In the genomic region with DNA sequence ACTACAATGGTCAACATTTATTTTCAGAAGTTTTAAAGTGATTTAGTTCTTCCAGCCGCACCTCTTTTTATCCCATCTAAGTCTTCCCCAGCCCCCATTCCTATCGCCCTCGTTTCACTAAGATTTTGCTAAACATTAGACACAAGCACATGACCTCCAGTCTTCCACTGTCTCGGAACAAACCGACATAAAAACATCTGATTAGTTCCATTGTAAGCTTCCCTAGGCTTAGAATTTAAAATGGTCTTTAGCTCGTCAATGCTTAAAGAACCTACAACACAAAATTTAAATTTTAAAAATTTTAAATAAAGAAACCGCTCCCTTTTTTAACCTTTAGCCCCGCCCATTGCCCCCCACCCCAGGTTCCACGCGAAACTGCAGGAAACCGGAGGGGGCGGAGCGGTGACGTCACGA, we compare ENCODE assay signal across 8 cellular contexts. TPM values are rescaled to one million over a fixed set of nuclear protein-coding genes. Genes with fewer than 3 reads are reported as not detected.
A peak's percentile ranks its signal among the peaks of the same experiment; 100 is the strongest.
DNase-seq lines count a peak whose midpoint lies in the region; ATAC-seq, FAIRE-seq and TF ChIP-seq lines count a peak whose summit lies in the region.

No MANE protein-coding gene starts in this region.

- H2BK15ac ChIP-seq in mesenchymal stem cell (ENCODE audit: low read depth, poor library complexity, severe bottlenecking), result no peak overlapping the region

- no peak for FAIRE-seq in bronchial epithelial cell (lab: Jason Lieb, UNC)

- no peaks in the 10 kb centered on the region for H3K27me3 ChIP-seq in SJCRH30
- H3K27me3 ChIP-seq in bronchial epithelial cell (ENCODE audit: control insufficient read depth, insufficient read depth, low read length), result no peaks in the 10 kb centered on the region
- no peaks in the 10 kb centered on the region for H3K27me3 ChIP-seq in mesenchymal stem cell (ENCODE audit: control insufficient read depth in 1 of 2, insufficient read depth in 1 of 2, low read length in 2 of 2)
- H3K27me3 ChIP-seq in testis, result no peaks in the 10 kb centered on the region

- no peak overlapping the region for H2BK5ac ChIP-seq in mesenchymal stem cell (ENCODE audit: low read depth, low read length, poor library complexity, severe bottlenecking)

- DNase-seq in activated CD8-positive, alpha-beta memory T cell treated with anti-CD3 and anti-CD28 coated beads for 4 hours (ENCODE audit: low read depth in 2 of 2), result peak; percentile 91 to 96
- no peak for DNase-seq in activated CD8-positive, alpha-beta memory T cell treated with anti-CD3 and anti-CD28 coated beads for 24 hours
- DNase-seq in SJCRH30 (no peak), bronchial epithelial cell (ENCODE audit: low read depth) (peak; percentile 70), mesenchymal stem cell (peak; percentile 93), testis (peak; percentile 97), hippocampal formation (lab: John Stamatoyannopoulos, UW) (no peak)

- peak; percentile 1 for ATAC-seq in HG03066 (IDR thresholded peaks at IDR 0.05; ENCODE audit: low read depth, unreplicated experiment)

- no peak overlapping the region for H3K23ac ChIP-seq in mesenchymal stem cell (ENCODE audit: low read length in 2 of 2)

- no peak for TF ChIP-seq POLR2A in testis (IDR thresholded peaks at IDR 0.05)

- no peak overlapping the region for H2BK120ac ChIP-seq in mesenchymal stem cell (ENCODE audit: low read depth, low read length)

- H3K79me1 ChIP-seq in mesenchymal stem cell (replicated peaks; ENCODE audit: low read length, poor library complexity, severe bottlenecking), result peaks cover 2% of the 10 kb centered on the region

- H2BK12ac ChIP-seq in mesenchymal stem cell (ENCODE audit: low read length in 2 of 2), result no peak overlapping the region

- no peak overlapping the region for H4K91ac ChIP-seq in mesenchymal stem cell (ENCODE audit: low read length)

- TF ChIP-seq CTCF in bronchial epithelial cell (IDR thresholded peaks at IDR 0.05; ENCODE audit: insufficient read depth, low read length, severe bottlenecking) (no peak), testis (IDR thresholded peaks at IDR 0.05) (no peak)

- H3K36me3 ChIP-seq in SJCRH30, result peaks cover 23% of the 10 kb centered on the region
- H3K36me3 ChIP-seq in bronchial epithelial cell (ENCODE audit: control insufficient read depth, insufficient read depth, low read length), result peaks cover 5% of the 10 kb centered on the region
- peaks cover 10 to 12% of the 10 kb centered on the region in 2 experiments for H3K36me3 ChIP-seq in mesenchymal stem cell (ENCODE audit: control insufficient read depth in 1 of 2, insufficient read depth in 2 of 2, low read depth in 1 of 2, low read length in 2 of 2)
- no peaks in the 10 kb centered on the region for H3K36me3 ChIP-seq in testis (ENCODE audit: low read depth, missing control alignments)

- no peak overlapping the region for H3K18ac ChIP-seq in mesenchymal stem cell (ENCODE audit: low read depth in 1 of 2, low read length in 2 of 2)

- H4K8ac ChIP-seq in mesenchymal stem cell (ENCODE audit: low read length), result no peak overlapping the region

- H3K4me3 ChIP-seq in SJCRH30 (peak overlapping the region; percentile 84), bronchial epithelial cell (ENCODE audit: low read depth, low read length) (peak overlapping the region; percentile 96), mesenchymal stem cell (ENCODE audit: insufficient read depth in 1 of 2, low read depth in 1 of 2, low read length in 2 of 2) (peak overlapping the region; percentile 96 to 99), testis (peak overlapping the region; percentile 84 to 94)

- H3K14ac ChIP-seq in mesenchymal stem cell (ENCODE audit: low read length in 2 of 2), result no peak overlapping the region

- no peak overlapping the region for H3K4ac ChIP-seq in mesenchymal stem cell (ENCODE audit: low read depth in 1 of 2, low read length in 2 of 2)

- 1% methylated on average over 15 of the region's 15 CpGs for WGBS in mesenchymal stem cell
- 0 to 1% methylated on average over 15 of the region's 15 CpGs for whole genome bisulfite sequencing in testis, 2 donors

- peak overlapping the region; percentile 100 for H3K9ac ChIP-seq in mesenchymal stem cell (ENCODE audit: low read length)

- no peak overlapping the region for H2AK5ac ChIP-seq in mesenchymal stem cell (ENCODE audit: low read length, severe bottlenecking)

- H3K4me2 ChIP-seq in mesenchymal stem cell (ENCODE audit: low read length, poor library complexity, severe bottlenecking), result peak overlapping the region; percentile 61

- H3K27ac ChIP-seq in SJCRH30 (peak overlapping the region; percentile 95), mesenchymal stem cell (ENCODE audit: low read length, poor library complexity, severe bottlenecking) (peak overlapping the region; percentile 92), testis (peak overlapping the region; percentile 100)

- H3K4me1 ChIP-seq in SJCRH30, result peaks cover 11% of the 10 kb centered on the region
- no peaks in the 10 kb centered on the region for H3K4me1 ChIP-seq in mesenchymal stem cell (ENCODE audit: control insufficient read depth, insufficient read depth, low read depth, low read length)
- H3K4me1 ChIP-seq in testis, result peaks cover 16% of the 10 kb centered on the region

- no peak overlapping the region for H2AFZ ChIP-seq in mesenchymal stem cell (ENCODE audit: low read depth, low read length)

- intact Hi-C loops in testis (cut with DNase I; ENCODE audit: low total_unique reads), result no loop called here

- no peaks in the 10 kb centered on the region for H3K9me3 ChIP-seq in SJCRH30 (replicated peaks)
- H3K9me3 ChIP-seq in mesenchymal stem cell (ENCODE audit: control insufficient read depth, low read length), result no peaks in the 10 kb centered on the region
- no peaks in the 10 kb centered on the region for H3K9me3 ChIP-seq in testis

RNA-seq across cellular contexts. Expression of gene TSC22D2, which starts 0.3 kb away (rescaled TPM):
- 37.1 and 44.5 TPM in 2 replicates for total RNA-seq in SJCRH30 (2014; rRNA removed; shearing (Covaris generic))
- total RNA-seq in bronchial epithelial cell, result 5.0 and 5.8 TPM in 2 replicates
- 29.1 TPM for polyA plus RNA-seq in mesenchymal stem cell (2013, experiment 1 of 2)
- polyA plus RNA-seq in mesenchymal stem cell (2013, experiment 2 of 2), result 29.3 TPM
- total RNA-seq in testis, result 10 to 100 TPM; 37.7 to 43.7 TPM
- polyA plus RNA-seq in testis (ENCODE audit: insufficient read depth, low read depth, low replicate concordance), result 47.0 TPM

Comparison
In these comparisons a context has a peak if more than half of its experiments do, and no peak if none do; other contexts are left out.
1. DNase-seq: peak in activated CD8-positive, alpha-beta memory T cell treated with anti-CD3 and anti-CD28 coated beads for 4 hours (2 of 2), bronchial epithelial cell (single experiment), mesenchymal stem cell (single experiment) and testis (single experiment); none in activated CD8-positive, alpha-beta memory T cell treated with anti-CD3 and anti-CD28 coated beads for 24 hours (single experiment), SJCRH30 (0 of 2) and hippocampal formation (0 of 2).
2. Peak in every context shown above with its lines, with median percentiles within 50 percentile points of each other: H3K27ac ChIP-seq and H3K4me3 ChIP-seq.